8 cellular contexts compared by ENCODE assay signal in the genomic region with DNA sequence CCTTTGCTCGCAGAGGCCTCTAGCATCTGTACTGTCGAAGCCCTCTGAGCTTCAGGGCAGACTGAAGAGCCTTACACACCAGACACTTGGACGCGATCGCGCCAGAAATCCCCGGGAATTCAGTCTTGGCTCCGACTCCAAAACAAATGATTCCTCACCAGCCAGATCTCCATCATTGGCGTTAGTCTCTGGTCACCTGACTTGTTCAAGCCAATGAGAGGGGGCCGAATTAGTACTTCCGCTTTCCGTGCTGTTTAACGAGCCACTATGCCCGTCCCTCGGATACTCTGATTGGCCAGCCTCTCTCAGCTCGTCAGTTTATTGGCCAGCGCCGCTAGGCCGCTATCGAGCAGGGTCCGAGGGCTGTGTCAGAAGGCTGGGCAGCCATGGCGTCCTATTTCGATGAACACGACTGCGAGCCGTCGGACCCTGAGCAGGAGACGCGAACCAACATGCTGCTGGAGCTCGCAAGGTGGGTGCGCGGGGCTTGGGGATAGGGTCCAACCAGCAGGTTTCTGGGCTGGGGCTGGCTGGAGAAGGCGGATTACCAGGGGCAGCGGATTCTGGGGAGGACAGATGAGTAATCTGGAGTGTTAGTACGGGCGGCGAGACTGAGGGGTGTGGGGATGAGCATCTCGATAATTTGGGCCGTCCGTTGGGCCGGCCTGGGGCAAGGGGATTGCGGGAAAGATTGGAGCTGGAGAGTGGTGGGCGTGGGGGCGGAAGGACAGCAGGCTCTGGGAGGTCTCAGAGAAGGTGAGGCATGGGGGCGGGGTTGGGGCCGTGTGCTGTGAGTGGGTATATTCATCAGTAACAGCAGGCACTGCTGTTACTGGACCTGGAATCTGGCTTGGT. TPM values are rescaled to one million over a fixed set of nuclear protein-coding genes. Genes with fewer than 3 reads are reported as not detected.
DNase-seq lines count a peak whose midpoint lies in the region; ATAC-seq, FAIRE-seq and TF ChIP-seq lines count a peak whose summit lies in the region.

A gene with protein sequence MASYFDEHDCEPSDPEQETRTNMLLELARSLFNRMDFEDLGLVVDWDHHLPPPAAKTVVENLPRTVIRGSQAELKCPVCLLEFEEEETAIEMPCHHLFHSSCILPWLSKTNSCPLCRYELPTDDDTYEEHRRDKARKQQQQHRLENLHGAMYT (plus strand): TSS at position 368 of the 855 bp plus-strand sequence. CDS start 19 bp downstream, at position 387.

- peaks cover 37% of the 10 kb centered on the region for H3K4me1 Mint-ChIP-seq in activated T-cell treated with anti-CD3 and anti-CD28 coated beads, Interleukin-2, amount 50 U/mL, for 72 hours (ENCODE audit: low read depth)

- peak; percentile 99 for ATAC-seq in GM21786 (IDR thresholded peaks at IDR 0.05; ENCODE audit: unreplicated experiment)
- ATAC-seq in activated T-cell treated with anti-CD3 and anti-CD28 coated beads, Interleukin-2, amount 50 U/mL, for 72 hours (replicated peaks in 1 of 2) = peak; percentile 99

- under 1% methylated on average over 37 of the region's 46 CpGs for WGBS in esophagus muscularis mucosa

- H3K36me3 ChIP-seq in KOPT-K1 (ENCODE audit: insufficient read depth, low read length) = peaks cover 23% of the 10 kb centered on the region
- H3K36me3 ChIP-seq in esophagus muscularis mucosa = peaks cover 15 to 48% (median 42%) of the 10 kb centered on the region in 4 donors
- peaks cover 22 to 27% of the 10 kb centered on the region in 2 donors for H3K36me3 ChIP-seq in muscle layer of duodenum (ENCODE audit: control insufficient read depth in 1 of 2, insufficient read depth in 2 of 2, low read length in 2 of 2)

- DNase-seq in DMS79 (lab: John Stamatoyannopoulos, UW) = peak; percentile 97
- peak; percentile 97 for DNase-seq in RCC 7860 (ENCODE audit: low spot score)
- peak; percentile 91 to 94 for DNase-seq in activated T-cell treated with anti-CD3 and anti-CD28 coated beads, Interleukin-2, amount 50 U/mL, for 72 hours
- DNase-seq in esophagus muscularis mucosa (ENCODE audit: extremely low spot score) = peak; percentile 99
- DNase-seq in stimulated activated CD8-positive, alpha-beta memory T cell treated with anti-CD3 and anti-CD28 coated beads, Interleukin-7, amount 100 ng/mL, for 4 hours (ENCODE audit: low read depth in 2 of 2) = peak; percentile 81 to 89

- intact Hi-C loops in esophagus muscularis mucosa (cut with DNase I) = loop anchor here (5.0 kb wide), 1 partner anchor 33 kb away; a partner anchor contains a TSS

- no peaks in the 10 kb centered on the region for H3K9me3 ChIP-seq in KOPT-K1 (ENCODE audit: insufficient read depth, low read length, poor library complexity, severe bottlenecking)
- H3K9me3 ChIP-seq in esophagus muscularis mucosa = no peaks in the 10 kb centered on the region
- H3K9me3 ChIP-seq in muscle layer of duodenum (ENCODE audit: control insufficient read depth in 1 of 2, low read length in 2 of 2) = no peaks in the 10 kb centered on the region

- H3K27ac Mint-ChIP-seq in activated T-cell treated with anti-CD3 and anti-CD28 coated beads, Interleukin-2, amount 50 U/mL, for 72 hours = peak within 1 kb of the TSS; percentile 93

- H3K36me3 Mint-ChIP-seq in activated T-cell treated with anti-CD3 and anti-CD28 coated beads, Interleukin-2, amount 50 U/mL, for 72 hours (ENCODE audit: insufficient read depth in 2 of 2) = peaks cover 2 to 6% of the 10 kb centered on the region in 2 donors

- H3K27ac ChIP-seq in KOPT-K1 (ENCODE audit: low read depth, low read length, poor library complexity, severe bottlenecking) = peak within 1 kb of the TSS; percentile 76
- peak within 1 kb of the TSS; percentile 88 to 97 (median 90) for H3K27ac ChIP-seq in esophagus muscularis mucosa (replicated peaks in 1 of 4)
- peak within 1 kb of the TSS; percentile 85 for H3K27ac ChIP-seq in muscle layer of duodenum (ENCODE audit: low read length)

- H3K9me3 Mint-ChIP-seq in activated T-cell treated with anti-CD3 and anti-CD28 coated beads, Interleukin-2, amount 50 U/mL, for 72 hours = no peaks in the 10 kb centered on the region

- TF ChIP-seq EP300 in esophagus muscularis mucosa (IDR thresholded peaks at IDR 0.05) = no peak

- TF ChIP-seq CTCF in esophagus muscularis mucosa (IDR thresholded peaks at IDR 0.05) = no peak

- no peaks in the 10 kb centered on the region for H3K27me3 Mint-ChIP-seq in activated T-cell treated with anti-CD3 and anti-CD28 coated beads, Interleukin-2, amount 50 U/mL, for 72 hours (ENCODE audit: low read depth)

- peaks cover 43 to 60% (median 53%) of the 10 kb centered on the region in 4 donors for H3K4me1 ChIP-seq in esophagus muscularis mucosa
- peaks cover 17 to 25% of the 10 kb centered on the region in 2 donors for H3K4me1 ChIP-seq in muscle layer of duodenum (ENCODE audit: control insufficient read depth in 1 of 2, insufficient read depth in 2 of 2, low read length in 2 of 2)

- peak; percentile 80 for TF ChIP-seq POLR2A in esophagus muscularis mucosa (IDR thresholded peaks at IDR 0.05; ENCODE audit: low read depth)

- H3K27me3 ChIP-seq in esophagus muscularis mucosa (no peaks in the 10 kb centered on the region), muscle layer of duodenum (ENCODE audit: low read depth, low read length) (no peaks in the 10 kb centered on the region)

- H3K4me3 Mint-ChIP-seq in activated T-cell treated with anti-CD3 and anti-CD28 coated beads, Interleukin-2, amount 50 U/mL, for 72 hours = peak within 1 kb of the TSS; percentile 96 to 100

- FAIRE-seq in RCC 7860 (lab: Jason Lieb, UNC) = peak; percentile 94

- H3K4me3 ChIP-seq in esophagus muscularis mucosa (peak within 1 kb of the TSS; percentile 65 to 94 (median 80)), muscle layer of duodenum (ENCODE audit: low read depth in 1 of 2, low read length in 2 of 2) (peak within 1 kb of the TSS; percentile 85 to 87)

RNA-seq across cellular contexts. Expression of the gene that starts here (rescaled TPM):
- 100 to 1,000 TPM; 114 to 129 TPM for total RNA-seq in activated T-cell treated with anti-CD3 and anti-CD28 coated beads, Interleukin-2, amount 50 U/mL, for 72 hours
- 100 to 1,000 TPM; 133 to 142 (median 138) TPM for total RNA-seq in esophagus muscularis mucosa

Comparison
In these comparisons a context has a peak if more than half of its experiments do, and no peak if none do; other contexts are left out.
1. Peak in every context shown above with its lines: DNase-seq, ATAC-seq, H3K4me3 ChIP-seq and H3K27ac ChIP-seq.